Comparison of ENCODE assay signal across 21 cellular contexts in the genomic region with DNA sequence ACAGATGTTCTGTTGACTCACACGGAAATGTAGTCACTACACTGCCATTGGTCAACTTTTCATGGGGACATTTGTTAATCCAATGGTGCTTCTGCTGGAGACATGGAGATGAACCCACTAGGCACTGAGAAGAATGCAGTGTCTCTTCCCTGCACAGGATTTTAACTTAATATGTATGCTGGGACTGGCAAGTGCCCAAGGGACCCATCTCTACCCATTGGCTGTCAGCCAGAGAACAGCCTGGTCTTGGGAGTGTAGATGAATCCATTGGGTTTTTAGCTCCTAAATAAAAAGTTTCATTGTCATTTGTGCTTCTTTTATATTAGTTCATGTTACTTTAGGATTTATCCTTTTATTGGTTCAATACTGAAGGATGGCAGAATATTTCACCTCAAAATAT.
DNase-seq lines count a peak whose midpoint lies in the region; ATAC-seq and TF ChIP-seq lines count a peak whose summit lies in the region.
"Had no signal": no experiment of that assay in that cellular context is flagged by ENCODE, and none has a peak within 500 bp of the region (broad histone marks: within the 10 kb centered on the region; RNA-seq: fewer than 3 reads in every experiment).

No MANE protein-coding gene starts in this region.

- no peak overlapping the region for H3K14ac ChIP-seq in IMR-90 (replicated peaks; ENCODE audit: low read depth, low read length)

- no peaks in the 10 kb centered on the region for H4K20me1 ChIP-seq in IMR-90 (ENCODE audit: insufficient read depth, low read length)

- H3K4me3 ChIP-seq in A673 (ENCODE audit: low read depth, low read length, poor library complexity, severe bottlenecking) (no peak overlapping the region), IMR-90 (ENCODE audit: insufficient read depth, low read depth, low read length) (no peak overlapping the region)
- H3K4me3 ChIP-seq: GM12878 had no signal

- H3K9me3 ChIP-seq in A673 (ENCODE audit: low read depth, low read length, poor library complexity, severe bottlenecking), result no peaks in the 10 kb centered on the region
- H3K9me3 ChIP-seq in IMR-90 (ENCODE audit: control insufficient read depth, insufficient read depth, low read length), result no peaks in the 10 kb centered on the region

- H3K4me2 ChIP-seq in IMR-90 (ENCODE audit: low read depth, low read length), result no peak overlapping the region

- no peak overlapping the region for H2AK9ac ChIP-seq in IMR-90 (replicated peaks; ENCODE audit: low read depth, low read length, poor library complexity)

- CTCF ChIA-PET in A673 (lab: Charles Lee) (no interaction called here), IMR-90 (lab: Yijun Ruan, JAX) (interaction anchor here (0.6 kb wide), 1 partner anchor 55 kb away, joined by 3 read pairs; no protein-coding TSS in a partner anchor)

- TF ChIP-seq POLR2A in IMR-90 (IDR thresholded peaks at IDR 0.05; ENCODE audit: low read depth, low read length), result no peak

- H4K8ac ChIP-seq in IMR-90 (ENCODE audit: low read depth in 2 of 2, low read length in 2 of 2), result no peak overlapping the region

- POLR2A ChIA-PET in A673 (lab: Charles Lee; ENCODE audit: low non-redundant PET) (no interaction called here), IMR-90 (lab: Charles Lee; ENCODE audit: unreplicated experiment) (no interaction called here)

- no peak overlapping the region for H3K56ac ChIP-seq in IMR-90 (ENCODE audit: extremely low read depth, insufficient read depth, low read length)

- H3K4me1 ChIP-seq in A673 (ENCODE audit: insufficient read depth, low read length, poor library complexity, severe bottlenecking) (peaks cover 5% of the 10 kb centered on the region), IMR-90 (ENCODE audit: control insufficient read depth, insufficient read depth, low read length) (no peaks in the 10 kb centered on the region)

- no peak overlapping the region for H2BK120ac ChIP-seq in IMR-90 (ENCODE audit: low read depth, low read length)

- no peak overlapping the region for H2BK20ac ChIP-seq in IMR-90 (ENCODE audit: low read depth, low read length)

- H3K9ac ChIP-seq in IMR-90 (ENCODE audit: low read depth, low read length), result no peak overlapping the region

- dilution Hi-C loops in IMR-90 (cut with HindIII; ENCODE audit: low sequenced_read_pairs, unreplicated experiment), result no loop called here

- no peak overlapping the region for H4K5ac ChIP-seq in IMR-90 (ENCODE audit: low read depth, low read length)

- H4K91ac ChIP-seq in IMR-90 (ENCODE audit: insufficient read depth, low read depth, low read length), result no peak overlapping the region

- no CpG with 5 or more reads among the region's 1 CpG for WGBS in IMR-90 (ENCODE audit: extremely low coverage in 2 of 2, insufficient read length in 1 of 2), 2 experiments

- no peak overlapping the region for H3K23ac ChIP-seq in IMR-90 (ENCODE audit: low read depth, low read length)

- no peak overlapping the region for H2BK15ac ChIP-seq in IMR-90 (ENCODE audit: low read depth, low read length)

- no peak overlapping the region for H2BK5ac ChIP-seq in IMR-90 (ENCODE audit: low read depth, low read length, poor library complexity, severe bottlenecking)

- BruUV-seq in A673 (replicated peaks; lab: Mats Ljungman, UMichigan), result no TSS peak
- BruUV-seq in IMR-90 (replicated peaks; lab: Mats Ljungman, UMichigan), result no TSS peak

- no peak for TF ChIP-seq RAD21 in IMR-90 (IDR thresholded peaks at IDR 0.05; ENCODE audit: low read length)

- H2AK5ac ChIP-seq in IMR-90 (ENCODE audit: low read depth, low read length), result no peak overlapping the region

- H3K18ac ChIP-seq in IMR-90 (ENCODE audit: low read depth, low read length), result no peak overlapping the region

- no peaks in the 10 kb centered on the region for H3K9me1 ChIP-seq in IMR-90 (ENCODE audit: insufficient read depth, low read length)

- intact Hi-C loops in A673 (cut with micrococcal nuclease; ENCODE audit: unreplicated experiment) (no loop called here), IMR-90 (cut with micrococcal nuclease) (no loop called here)

- TF ChIP-seq CTCF in A673 (conservative IDR thresholded peaks at IDR 0.05; ENCODE audit: low read depth, low read length) (no peak), IMR-90 (conservative IDR thresholded peaks at IDR 0.05; ENCODE audit: low read depth, low read length) (no peak)

- H3K36me3 ChIP-seq in A673 (ENCODE audit: insufficient read depth, low read length, poor library complexity, severe bottlenecking) (no peaks in the 10 kb centered on the region), IMR-90 (ENCODE audit: control insufficient read depth, insufficient read depth, low read length) (no peaks in the 10 kb centered on the region)

- no peaks in the 10 kb centered on the region for H3K79me1 ChIP-seq in IMR-90 (ENCODE audit: low read depth in 1 of 2, low read length in 2 of 2)

- peak overlapping the region; percentile 41 for H2AFZ ChIP-seq in IMR-90 (replicated peaks; ENCODE audit: low read length, poor library complexity)

- no peak overlapping the region for H3K4ac ChIP-seq in IMR-90 (ENCODE audit: low read depth, low read length)

- ATAC-seq in IMR-90 (ENCODE audit: low read depth) (no peak), GM19467 (IDR thresholded peaks at IDR 0.05; ENCODE audit: unreplicated experiment) (no peak)
- ATAC-seq: GM12878 had no signal

- DNase-seq in DMS 273 (lab: John Stamatoyannopoulos, UW; ENCODE audit: unreplicated experiment) (peak; percentile 1), DMS 273 treated with DMSO at 0.1 percent for 48 hours (lab: John Stamatoyannopoulos, UW) (no peak), A673 (ENCODE audit: low spot score) (peak; percentile 75), IMR-90 (no peak), fibroblast of gingiva (ENCODE audit: low read depth) (peak; percentile 1), germinal center (ENCODE audit: low spot score) (no peak), NCI-H345 treated with DMSO at 0.1 percent for 48 hours (lab: John Stamatoyannopoulos, UW; ENCODE audit: unreplicated experiment) (no peak)
- DNase-seq: ACHN; AML-193; C1 segment of cervical spinal cord; Calu3; CD4-positive, alpha-beta memory T cell; COR-L47; DMS79; EL; GDM1; H7; HCEC 1CT had no signal

- no peaks in the 10 kb centered on the region for H3K27me3 ChIP-seq in A673 (replicated peaks; ENCODE audit: insufficient read depth, low read depth, low read length, poor library complexity)
- H3K27me3 ChIP-seq in IMR-90 (ENCODE audit: control insufficient read depth, insufficient read depth, low read length), result no peaks in the 10 kb centered on the region

- in situ Hi-C loops in IMR-90 (cut with MboI; ENCODE audit: low sequenced_read_pairs), result no loop called here

- H3K27ac ChIP-seq in A673 (ENCODE audit: low read depth, low read length, poor library complexity, severe bottlenecking) (no peak overlapping the region), IMR-90 (ENCODE audit: insufficient read depth, low read length) (no peak overlapping the region)
- H3K27ac ChIP-seq: 22Rv1 had no signal

TF ChIP-seq in IMR-90, 13 proteins besides CTCF, POLR2A, EP300 and RAD21:
- no peak for TF ChIP-seq RCOR1 (IDR thresholded peaks at IDR 0.05; ENCODE audit: insufficient replicate concordance, low read length)
- TF ChIP-seq, protein P1, sequence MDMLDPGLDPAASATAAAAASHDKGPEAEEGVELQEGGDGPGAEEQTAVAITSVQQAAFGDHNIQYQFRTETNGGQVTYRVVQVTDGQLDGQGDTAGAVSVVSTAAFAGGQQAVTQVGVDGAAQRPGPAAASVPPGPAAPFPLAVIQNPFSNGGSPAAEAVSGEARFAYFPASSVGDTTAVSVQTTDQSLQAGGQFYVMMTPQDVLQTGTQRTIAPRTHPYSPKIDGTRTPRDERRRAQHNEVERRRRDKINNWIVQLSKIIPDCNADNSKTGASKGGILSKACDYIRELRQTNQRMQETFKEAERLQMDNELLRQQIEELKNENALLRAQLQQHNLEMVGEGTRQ (IDR thresholded peaks at IDR 0.05; ENCODE audit: low read depth, low read length), result no peak
- TF ChIP-seq FOS (IDR thresholded peaks at IDR 0.05; ENCODE audit: low read depth, low read length), result no peak
- no peak for TF ChIP-seq MAZ (IDR thresholded peaks at IDR 0.05; ENCODE audit: borderline replicate concordance, low read depth, low read length)
- no peak for TF ChIP-seq MXI1 (IDR thresholded peaks at IDR 0.05; ENCODE audit: borderline replicate concordance, low read depth, low read length)
- no peak for TF ChIP-seq SMC3 (IDR thresholded peaks at IDR 0.05; ENCODE audit: low read depth, low read length)
- TF ChIP-seq, protein P2, sequence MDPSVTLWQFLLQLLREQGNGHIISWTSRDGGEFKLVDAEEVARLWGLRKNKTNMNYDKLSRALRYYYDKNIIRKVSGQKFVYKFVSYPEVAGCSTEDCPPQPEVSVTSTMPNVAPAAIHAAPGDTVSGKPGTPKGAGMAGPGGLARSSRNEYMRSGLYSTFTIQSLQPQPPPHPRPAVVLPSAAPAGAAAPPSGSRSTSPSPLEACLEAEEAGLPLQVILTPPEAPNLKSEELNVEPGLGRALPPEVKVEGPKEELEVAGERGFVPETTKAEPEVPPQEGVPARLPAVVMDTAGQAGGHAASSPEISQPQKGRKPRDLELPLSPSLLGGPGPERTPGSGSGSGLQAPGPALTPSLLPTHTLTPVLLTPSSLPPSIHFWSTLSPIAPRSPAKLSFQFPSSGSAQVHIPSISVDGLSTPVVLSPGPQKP (IDR thresholded peaks at IDR 0.05; ENCODE audit: borderline replicate concordance, low read depth, low read length), result no peak
- no peak for TF ChIP-seq RFX5 (IDR thresholded peaks at IDR 0.05; ENCODE audit: low read depth, low read length)
- TF ChIP-seq CHD1 (IDR thresholded peaks at IDR 0.05; ENCODE audit: low read depth, low read length), result no peak
- no peak for TF ChIP-seq CEBPB (IDR thresholded peaks at IDR 0.05; ENCODE audit: low read depth, low read length)
- no peak for TF ChIP-seq NFE2L2 (IDR thresholded peaks at IDR 0.05; ENCODE audit: low read depth, low read length)
- no peak for TF ChIP-seq BHLHE40 (IDR thresholded peaks at IDR 0.05; ENCODE audit: low read depth, low read length)

Comparison
In these comparisons a context has a peak if more than half of its experiments do, and no peak if none do; other contexts are left out.
1. DNase-seq: peak in DMS 273 (single experiment), A673 (single experiment) and fibroblast of gingiva (single experiment); none in DMS 273 treated with DMSO at 0.1 percent for 48 hours (single experiment), IMR-90 (single experiment), germinal center (single experiment) and NCI-H345 treated with DMSO at 0.1 percent for 48 hours (single experiment).